Comparison of ENCODE assay signal across 8 cellular contexts in the genomic region with DNA sequence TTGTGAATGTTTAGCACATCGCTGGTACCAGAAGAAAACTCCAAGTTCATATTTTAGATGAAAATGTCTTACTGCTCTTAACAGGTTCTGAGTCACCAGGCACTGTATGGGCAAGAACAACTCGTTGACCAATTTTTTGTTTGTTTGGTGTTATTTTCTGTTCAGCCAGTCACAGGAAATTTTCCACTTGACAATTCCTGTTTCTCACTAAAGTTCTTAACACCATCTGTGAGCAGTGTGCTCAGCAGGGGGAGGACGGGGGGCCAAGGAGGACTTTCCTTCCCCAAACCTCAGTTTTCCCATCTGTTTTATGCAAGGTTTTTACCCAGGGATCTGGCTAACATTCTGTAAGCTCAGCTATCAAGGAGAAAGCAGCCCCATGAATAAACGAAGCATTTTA. TPM values are rescaled to one million over a fixed set of nuclear protein-coding genes. Genes with fewer than 3 reads are reported as not detected.
DNase-seq lines count a peak whose midpoint lies in the region; ATAC-seq and TF ChIP-seq lines count a peak whose summit lies in the region.

No MANE protein-coding gene starts in this region.

- H3K4me3 Mint-ChIP-seq in activated T-helper 1 cell treated with anti-CD3 and anti-CD28 coated beads, Interleukin-12 subunit alpha, Interleukin-12 subunit beta, Interleukin-2, Interleukin-4 antibody, amounts not matched to agents 30 ng/mL and 10 ng/mL and 1 ng/mL, durations not matched to agents 14 hours and 24 hours and 36 hours = no peak overlapping the region

- peaks cover 0 to 33% (median 0%) of the 10 kb centered on the region in 9 donors for H3K27me3 ChIP-seq in heart left ventricle
- H3K27me3 ChIP-seq in lower lobe of right lung (ENCODE audit: low read depth) = peaks cover 51% of the 10 kb centered on the region
- H3K27me3 ChIP-seq in uterus = no peaks in the 10 kb centered on the region

- ATAC-seq in heart left ventricle (no peak), Right ventricle myocardium superior (ENCODE audit: poor library complexity) (no peak), lower lobe of right lung (no peak), HG03432 (IDR thresholded peaks at IDR 0.05; ENCODE audit: unreplicated experiment) (no peak), mucosa of descending colon (no peak)

- H3K4me3 ChIP-seq in heart left ventricle = peak overlapping the region in 11 of 12 donors; percentile 73 to 96 (median 93)
- peak overlapping the region; percentile 71 for H3K4me3 ChIP-seq in lower lobe of right lung
- H3K4me3 ChIP-seq in uterus = peak overlapping the region; percentile 86 to 91
- no peak overlapping the region for H3K4me3 ChIP-seq in mucosa of descending colon

- H3K4me1 ChIP-seq in heart left ventricle (peaks cover 3 to 67% (median 53%) of the 10 kb centered on the region in 12 donors), lower lobe of right lung (peaks cover 47% of the 10 kb centered on the region), uterus (peaks cover 0 to 4% of the 10 kb centered on the region in 2 donors), mucosa of descending colon (ENCODE audit: low read depth) (peaks cover 7% of the 10 kb centered on the region)

- no peak for DNase-seq in heart left ventricle
- no peak for DNase-seq in Right ventricle myocardium superior
- DNase-seq in cerebellar cortex (ENCODE audit: low spot score) = peak; percentile 81
- no peak for DNase-seq in lower lobe of right lung
- no peak for DNase-seq in uterus
- no peak for DNase-seq in activated T-helper 1 cell treated with anti-CD3 and anti-CD28 coated beads, Interleukin-12 subunit alpha, Interleukin-12 subunit beta, Interleukin-2, Interleukin-4 antibody, amounts not matched to agents 30 ng/mL and 10 ng/mL and 1 ng/mL, durations not matched to agents 14 hours and 24 hours and 36 hours (ENCODE audit: low spot score)
- DNase-seq in mucosa of descending colon = no peak

- peaks cover under 1% of the 10 kb centered on the region for H3K36me3 Mint-ChIP-seq in activated T-helper 1 cell treated with anti-CD3 and anti-CD28 coated beads, Interleukin-12 subunit alpha, Interleukin-12 subunit beta, Interleukin-2, Interleukin-4 antibody, amounts not matched to agents 30 ng/mL and 10 ng/mL and 1 ng/mL, durations not matched to agents 14 hours and 24 hours and 36 hours (ENCODE audit: low read depth)

- peak overlapping the region; percentile 75 to 100 (median 97) for H3K27ac ChIP-seq in heart left ventricle
- H3K27ac ChIP-seq in lower lobe of right lung = peak overlapping the region; percentile 88
- peak overlapping the region; percentile 95 to 96 for H3K27ac ChIP-seq in uterus

- peaks cover 34% of the 10 kb centered on the region for H3K27me3 Mint-ChIP-seq in activated T-helper 1 cell treated with anti-CD3 and anti-CD28 coated beads, Interleukin-12 subunit alpha, Interleukin-12 subunit beta, Interleukin-2, Interleukin-4 antibody, amounts not matched to agents 30 ng/mL and 10 ng/mL and 1 ng/mL, durations not matched to agents 14 hours and 24 hours and 36 hours (ENCODE audit: insufficient read depth)

- H3K9me3 ChIP-seq in heart left ventricle = no peaks in the 10 kb centered on the region
- no peaks in the 10 kb centered on the region for H3K9me3 ChIP-seq in lower lobe of right lung
- H3K9me3 ChIP-seq in uterus = no peaks in the 10 kb centered on the region
- no peaks in the 10 kb centered on the region for H3K9me3 ChIP-seq in mucosa of descending colon

- H3K9me3 Mint-ChIP-seq in activated T-helper 1 cell treated with anti-CD3 and anti-CD28 coated beads, Interleukin-12 subunit alpha, Interleukin-12 subunit beta, Interleukin-2, Interleukin-4 antibody, amounts not matched to agents 30 ng/mL and 10 ng/mL and 1 ng/mL, durations not matched to agents 14 hours and 24 hours and 36 hours = no peaks in the 10 kb centered on the region

- intact Hi-C loops in heart left ventricle (cut with DNase I) (loop anchor here (1.0 to 10.0 kb wide), 23 partner anchors 43 to 715 kb away; no protein-coding TSS in a partner anchor), Right ventricle myocardium superior (cut with DNase I) (loop anchor here (5.0 to 10.0 kb wide), 4 partner anchors 33 to 713 kb away; no protein-coding TSS in a partner anchor), lower lobe of right lung (cut with DNase I) (loop anchor here (5.0 kb wide), 1 partner anchor 713 kb away; no protein-coding TSS in a partner anchor), uterus (cut with DNase I; ENCODE audit: low total_unique reads) (loop anchor here (5.0 to 10.0 kb wide), 3 partner anchors 61 to 711 kb away; no protein-coding TSS in a partner anchor), mucosa of descending colon (cut with DNase I, micrococcal nuclease) (loop anchor here (5.0 to 10.0 kb wide), 4 partner anchors 101 to 713 kb away; no protein-coding TSS in a partner anchor)
- intact Hi-C loops in activated T-helper 1 cell treated with anti-CD3 and anti-CD28 coated beads, Interleukin-12 subunit alpha, Interleukin-12 subunit beta, Interleukin-2, Interleukin-4 antibody, amounts not matched to agents 30 ng/mL and 10 ng/mL and 1 ng/mL, durations not matched to agents 14 hours and 24 hours and 36 hours (cut with micrococcal nuclease) = loop anchor here (1.0 kb wide), 2 partner anchors 430 to 715 kb away; no protein-coding TSS in a partner anchor

- TF ChIP-seq CTCF in heart left ventricle (IDR thresholded peaks at IDR 0.05) (no peak), lower lobe of right lung (IDR thresholded peaks at IDR 0.05) (no peak), uterus (IDR thresholded peaks at IDR 0.05) (no peak), mucosa of descending colon (IDR thresholded peaks at IDR 0.05) (no peak)

- no peaks in the 10 kb centered on the region for H3K36me3 ChIP-seq in heart left ventricle
- no peaks in the 10 kb centered on the region for H3K36me3 ChIP-seq in lower lobe of right lung
- H3K36me3 ChIP-seq in uterus = no peaks in the 10 kb centered on the region
- no peaks in the 10 kb centered on the region for H3K36me3 ChIP-seq in mucosa of descending colon (ENCODE audit: low read depth)

- H3K4me1 Mint-ChIP-seq in activated T-helper 1 cell treated with anti-CD3 and anti-CD28 coated beads, Interleukin-12 subunit alpha, Interleukin-12 subunit beta, Interleukin-2, Interleukin-4 antibody, amounts not matched to agents 30 ng/mL and 10 ng/mL and 1 ng/mL, durations not matched to agents 14 hours and 24 hours and 36 hours (ENCODE audit: low read depth) = no peaks in the 10 kb centered on the region

- H3K27ac Mint-ChIP-seq in activated T-helper 1 cell treated with anti-CD3 and anti-CD28 coated beads, Interleukin-12 subunit alpha, Interleukin-12 subunit beta, Interleukin-2, Interleukin-4 antibody, amounts not matched to agents 30 ng/mL and 10 ng/mL and 1 ng/mL, durations not matched to agents 14 hours and 24 hours and 36 hours = no peak overlapping the region

- no peak for TF ChIP-seq POLR2A in heart left ventricle (IDR thresholded peaks at IDR 0.05)
- no peak for TF ChIP-seq POLR2A in uterus (IDR thresholded peaks at IDR 0.05)

- WGBS in heart left ventricle, 4 donors = 13 to 16% (median 14%) methylated on average over 4 of the region's 4 CpGs

RNA-seq across cellular contexts. Expression of gene NUAK1, which starts 3.0 kb away (rescaled TPM):
- total RNA-seq in heart left ventricle (10 to 100 TPM; 34.7 to 50.7 (median 39.8) TPM), Right ventricle myocardium superior (33.6 TPM), lower lobe of right lung (17.5 TPM), uterus (10 to 100 TPM in 3 of 4 donors, 1 to 10 TPM in 1; 9.4 to 56.8 (median 26.8) TPM), mucosa of descending colon (1 to 10 TPM; 4.9 to 6.8 (median 5.4) TPM)
- 10 to 100 TPM; 10.5 to 21.5 TPM for polyA plus RNA-seq in heart left ventricle
- 0.05 TPM in 1 of 2 replicates, not detected in the other for total RNA-seq in activated T-helper 1 cell treated with anti-CD3 and anti-CD28 coated beads, Interleukin-12 subunit alpha, Interleukin-12 subunit beta, Interleukin-2, Interleukin-4 antibody, amounts not matched to agents 30 ng/mL and 10 ng/mL and 1 ng/mL, durations not matched to agents 14 hours and 24 hours and 36 hours
